Comparison of ENCODE assay signal across 19 cellular contexts in the genomic region with DNA sequence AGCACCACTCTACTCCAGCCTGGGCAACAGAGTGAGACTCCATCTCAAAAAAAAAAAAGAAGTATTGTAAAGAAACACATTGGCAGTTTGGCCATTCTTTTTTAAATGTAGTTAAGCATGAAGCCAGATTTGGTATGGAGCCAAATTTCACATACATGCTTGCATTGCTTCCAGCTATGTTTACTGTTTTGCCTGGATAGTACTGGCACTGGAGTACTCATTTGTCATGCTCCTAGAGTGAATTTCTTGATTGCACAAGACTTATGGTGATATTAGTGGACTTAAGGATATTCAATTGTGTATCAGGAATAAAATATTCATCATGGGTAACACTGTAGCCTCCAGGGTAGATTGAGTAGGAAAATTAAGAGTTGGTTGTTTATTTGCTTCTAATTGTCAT.
"Had no signal": no experiment of that assay in that cellular context is flagged by ENCODE, and none has a peak within 500 bp of the region (broad histone marks: within the 10 kb centered on the region; RNA-seq: fewer than 3 reads in every experiment).

No MANE protein-coding gene starts in this region.

- H3K36me3 Mint-ChIP-seq: immature natural killer cell had no signal

- H3K4me3 Mint-ChIP-seq: activated B cell treated with CpG ODN at 0.5 μM for 24 hours; activated CD4-positive, alpha-beta T cell treated with anti-CD3 and anti-CD28 coated beads, Interleukin-2, amount 10 ng/mL, durations not matched to agents 24 days and 14 days; activated naive CD4-positive, alpha-beta T cell treated with anti-CD3 and anti-CD28 coated beads for 36 hours; activated T-helper 17 cell treated with anti-CD3 and anti-CD28 coated beads, Interleukin-2, amount 50 U/mL, for 72 hours; central memory CD8-positive, alpha-beta T cell; immature natural killer cell; nephron; T-helper 17 cell had no signal

- H3K4me3 ChIP-seq: esophagus muscularis mucosa, psoas muscle, sigmoid colon had no signal

- H3K4me1 Mint-ChIP-seq: activated B cell treated with CpG ODN at 0.5 μM for 24 hours; activated T-helper 17 cell treated with anti-CD3 and anti-CD28 coated beads, Interleukin-2, amount 50 U/mL, for 72 hours; immature natural killer cell; nephron; T-helper 17 cell had no signal

- H3K36me3 ChIP-seq: esophagus muscularis mucosa, sigmoid colon had no signal

- H3K27me3 Mint-ChIP-seq: activated B cell treated with CpG ODN at 0.5 μM for 24 hours; activated T-helper 17 cell treated with anti-CD3 and anti-CD28 coated beads, Interleukin-2, amount 50 U/mL, for 72 hours; central memory CD8-positive, alpha-beta T cell; T-helper 17 cell had no signal

- H3K27me3 ChIP-seq: esophagus muscularis mucosa, sigmoid colon had no signal

- H3K27ac ChIP-seq: esophagus muscularis mucosa, psoas muscle, sigmoid colon had no signal

- H3K9me3 ChIP-seq: esophagus muscularis mucosa, psoas muscle had no signal

- H3K9me3 Mint-ChIP-seq: central memory CD8-positive, alpha-beta T cell had no signal

- DNase-seq: activated B cell treated with CpG ODN at 0.5 μM for 24 hours; activated CD4-positive, alpha-beta T cell treated with anti-CD3 and anti-CD28 coated beads, Interleukin-2, amount 10 ng/mL, durations not matched to agents 24 days and 14 days; activated CD8-positive, alpha-beta memory T cell treated with anti-CD3 and anti-CD28 coated beads for 24 hours; activated naive CD4-positive, alpha-beta T cell treated with anti-CD3 and anti-CD28 coated beads for 36 hours; activated T-cell treated with anti-CD3 and anti-CD28 coated beads for 4 hours; immature natural killer cell; left cardiac atrium; occipital lobe; psoas muscle; sigmoid colon; stimulated activated CD4-positive, alpha-beta T cell treated with anti-CD3 and anti-CD28 coated beads, Interleukin-12 subunit alpha, Interleukin-12 subunit beta, amount 100 ng/mL, for 4 hours; stimulated activated naive CD4-positive, alpha-beta T cell; substantia nigra; T-helper 17 cell; trophoblast cell had no signal

- H3K4me1 ChIP-seq: esophagus muscularis mucosa, psoas muscle, sigmoid colon had no signal

- ATAC-seq: activated T-helper 17 cell treated with anti-CD3 and anti-CD28 coated beads, Interleukin-2, amount 50 U/mL, for 72 hours; left cardiac atrium; psoas muscle; T-helper 17 cell had no signal

- H3K27ac Mint-ChIP-seq: activated B cell treated with CpG ODN at 0.5 μM for 24 hours; activated CD4-positive, alpha-beta T cell treated with anti-CD3 and anti-CD28 coated beads, Interleukin-2, amount 10 ng/mL, durations not matched to agents 24 days and 14 days; activated naive CD4-positive, alpha-beta T cell treated with anti-CD3 and anti-CD28 coated beads for 36 hours; activated T-helper 17 cell treated with anti-CD3 and anti-CD28 coated beads, Interleukin-2, amount 50 U/mL, for 72 hours; immature natural killer cell; nephron; T-helper 17 cell had no signal
